8 cellular contexts compared by ENCODE assay signal in the genomic region with DNA sequence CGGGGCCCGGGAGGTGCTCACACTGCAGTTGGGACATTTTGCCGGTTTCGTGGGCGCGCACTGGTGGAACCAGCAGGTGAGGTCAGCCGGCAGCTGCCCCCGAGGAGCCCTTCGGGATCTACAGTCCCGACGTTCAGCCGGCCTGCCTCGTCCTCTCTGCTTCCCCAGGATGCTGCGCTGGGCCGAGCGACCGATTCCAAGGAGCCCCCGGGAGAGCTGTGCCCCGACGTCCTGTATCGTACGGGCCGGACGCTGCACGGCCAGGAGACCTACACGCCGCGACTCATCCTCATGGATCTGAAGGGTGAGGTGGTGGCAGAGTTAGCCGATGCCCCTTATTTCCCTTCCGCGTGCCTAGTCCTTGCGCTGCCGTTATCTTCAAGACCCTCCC. TPM values are rescaled to one million over a fixed set of nuclear protein-coding genes. Genes with fewer than 3 reads are reported as not detected.
DNase-seq lines count a peak whose midpoint lies in the region; ATAC-seq and TF ChIP-seq lines count a peak whose summit lies in the region.
"Not testable (repeated sequence)": the region's sequence is repeated elsewhere in the genome, so short reads cannot be mapped to it uniquely, and the experiment has no call there.

No MANE protein-coding gene starts in this region.

- not testable (repeated sequence) for H3K4me1 Mint-ChIP-seq in HFFc6 (ENCODE audit: low read depth); activated T-helper 1 cell treated with anti-CD3 and anti-CD28 coated beads, Interleukin-12 subunit alpha, Interleukin-12 subunit beta, Interleukin-2, Interleukin-4 antibody, amounts not matched to agents 30 ng/mL and 10 ng/mL and 1 ng/mL, durations not matched to agents 14 hours and 24 hours and 36 hours (ENCODE audit: low read depth); endodermal cell

- H3K27me3 ChIP-seq in endodermal cell (ENCODE audit: control insufficient read depth, insufficient read depth, low read length, poor library complexity, severe bottlenecking); parathyroid adenoma (ENCODE audit: control insufficient read depth, insufficient read depth, low read length): not testable (repeated sequence)

- not testable (repeated sequence) for DNase-seq in GM12864 (ENCODE audit: low read depth); HFFc6; NB4 (ENCODE audit: low read depth); activated T-helper 1 cell treated with anti-CD3 and anti-CD28 coated beads, Interleukin-12 subunit alpha, Interleukin-12 subunit beta, Interleukin-2, Interleukin-4 antibody, amounts not matched to agents 30 ng/mL and 10 ng/mL and 1 ng/mL, durations not matched to agents 14 hours and 24 hours and 36 hours (ENCODE audit: low spot score); endodermal cell; left colon

- H3K36me3 Mint-ChIP-seq in HFFc6 (ENCODE audit: low read depth) (peaks cover 11% of the 10 kb centered on the region), endodermal cell (ENCODE audit: low read depth) (peaks cover 19% of the 10 kb centered on the region)
- H3K36me3 Mint-ChIP-seq in activated T-helper 1 cell treated with anti-CD3 and anti-CD28 coated beads, Interleukin-12 subunit alpha, Interleukin-12 subunit beta, Interleukin-2, Interleukin-4 antibody, amounts not matched to agents 30 ng/mL and 10 ng/mL and 1 ng/mL, durations not matched to agents 14 hours and 24 hours and 36 hours (ENCODE audit: low read depth) = peaks cover 12% of the 10 kb centered on the region

- not testable (repeated sequence) for H3K9me3 ChIP-seq in endodermal cell (ENCODE audit: control insufficient read depth, low read length); parathyroid adenoma (ENCODE audit: control insufficient read depth, low read length)

- peak overlapping the region; percentile 54 for H3K4me3 ChIP-seq in GM12864 (ENCODE audit: low read depth, low read length)
- peak overlapping the region; percentile 74 for H3K4me3 ChIP-seq in NB4 (ENCODE audit: low read depth, low read length)
- H3K4me3 ChIP-seq in endodermal cell (ENCODE audit: low read length) = not testable (repeated sequence)
- peak overlapping the region; percentile 83 for H3K4me3 ChIP-seq in parathyroid adenoma (ENCODE audit: low read depth, low read length)
- H3K4me3 ChIP-seq in urinary bladder (ENCODE audit: low read depth, low read length) = peak overlapping the region; percentile 41

- H3K27ac Mint-ChIP-seq in HFFc6; activated T-helper 1 cell treated with anti-CD3 and anti-CD28 coated beads, Interleukin-12 subunit alpha, Interleukin-12 subunit beta, Interleukin-2, Interleukin-4 antibody, amounts not matched to agents 30 ng/mL and 10 ng/mL and 1 ng/mL, durations not matched to agents 14 hours and 24 hours and 36 hours; endodermal cell: not testable (repeated sequence)

- not testable (repeated sequence) for H2AFZ ChIP-seq in parathyroid adenoma

- intact Hi-C loops in activated T-helper 1 cell treated with anti-CD3 and anti-CD28 coated beads, Interleukin-12 subunit alpha, Interleukin-12 subunit beta, Interleukin-2, Interleukin-4 antibody, amounts not matched to agents 30 ng/mL and 10 ng/mL and 1 ng/mL, durations not matched to agents 14 hours and 24 hours and 36 hours (cut with micrococcal nuclease); left colon (cut with DNase I, micrococcal nuclease): not testable (repeated sequence)

- H3K4me2 ChIP-seq in parathyroid adenoma (ENCODE audit: low read length) = not testable (repeated sequence)

- not testable (repeated sequence) for H3K27me3 Mint-ChIP-seq in HFFc6 (ENCODE audit: insufficient read depth); activated T-helper 1 cell treated with anti-CD3 and anti-CD28 coated beads, Interleukin-12 subunit alpha, Interleukin-12 subunit beta, Interleukin-2, Interleukin-4 antibody, amounts not matched to agents 30 ng/mL and 10 ng/mL and 1 ng/mL, durations not matched to agents 14 hours and 24 hours and 36 hours (ENCODE audit: insufficient read depth); endodermal cell (ENCODE audit: insufficient read depth)

- ATAC-seq in left colon = peak; percentile 33

- not testable (repeated sequence) for H3K27ac ChIP-seq in endodermal cell (ENCODE audit: low read depth, low read length); parathyroid adenoma; urinary bladder (ENCODE audit: low read depth)

- not testable (repeated sequence) for TF ChIP-seq POLR2A in NB4 (IDR thresholded peaks at IDR 0.05; ENCODE audit: extremely low read depth, insufficient read length)

- not testable (repeated sequence) for H3K9me3 Mint-ChIP-seq in HFFc6; activated T-helper 1 cell treated with anti-CD3 and anti-CD28 coated beads, Interleukin-12 subunit alpha, Interleukin-12 subunit beta, Interleukin-2, Interleukin-4 antibody, amounts not matched to agents 30 ng/mL and 10 ng/mL and 1 ng/mL, durations not matched to agents 14 hours and 24 hours and 36 hours; endodermal cell

- TF ChIP-seq CTCF in GM12864 (IDR thresholded peaks at IDR 0.05; ENCODE audit: low read depth, low read length, missing control alignments); HFFc6 (IDR thresholded peaks at IDR 0.05); NB4 (IDR thresholded peaks at IDR 0.05; ENCODE audit: low read depth, low read length); endodermal cell (conservative IDR thresholded peaks at IDR 0.05); parathyroid adenoma (IDR thresholded peaks at IDR 0.05): not testable (repeated sequence)

- H3K4me3 Mint-ChIP-seq in HFFc6 (0 out of 2 replicates have a peak overlapping the region, but pooled peaks have one; percentile 37), endodermal cell (peak overlapping the region; percentile 68)
- H3K4me3 Mint-ChIP-seq in activated T-helper 1 cell treated with anti-CD3 and anti-CD28 coated beads, Interleukin-12 subunit alpha, Interleukin-12 subunit beta, Interleukin-2, Interleukin-4 antibody, amounts not matched to agents 30 ng/mL and 10 ng/mL and 1 ng/mL, durations not matched to agents 14 hours and 24 hours and 36 hours = peak overlapping the region; percentile 91

- not testable (repeated sequence) for H3K9ac ChIP-seq in endodermal cell (ENCODE audit: extremely low read depth, low read length, poor library complexity, severe bottlenecking); parathyroid adenoma

- 0% methylated on average over 4 of the region's 33 CpGs; no CpG with 5 or more reads in 1 of the 2 experiments for WGBS in endodermal cell (ENCODE audit: insufficient coverage in 1 of 2, insufficient read length in 1 of 2), 2 experiments
- 0% methylated on average over 5 of the region's 33 CpGs for WGBS in urinary bladder

- H3K4me1 ChIP-seq in endodermal cell (ENCODE audit: control insufficient read depth, insufficient read depth, low read length); parathyroid adenoma; urinary bladder (ENCODE audit: insufficient read depth): not testable (repeated sequence)

- H3K79me2 ChIP-seq in parathyroid adenoma = not testable (repeated sequence)

- peaks cover 12% of the 10 kb centered on the region for H3K36me3 ChIP-seq in endodermal cell (ENCODE audit: control insufficient read depth, insufficient read depth, low read length)
- not testable (repeated sequence) for H3K36me3 ChIP-seq in parathyroid adenoma (ENCODE audit: control insufficient read depth, insufficient read depth, low read length); urinary bladder (ENCODE audit: insufficient read depth)

RNA-seq across cellular contexts. Expression of a gene that starts 0.2 kb away (rescaled TPM):
- 10 to 100 TPM; 34.8 to 40.5 (median 37.5) TPM for total RNA-seq in HFFc6 (2021; fragmentation: NEBNext Ultra II Directional; extraction: Animal tissue kit (Norgen Biotek cat#: 25700))
- total RNA-seq in activated T-helper 1 cell treated with anti-CD3 and anti-CD28 coated beads, Interleukin-12 subunit alpha, Interleukin-12 subunit beta, Interleukin-2, Interleukin-4 antibody, amounts not matched to agents 30 ng/mL and 10 ng/mL and 1 ng/mL, durations not matched to agents 14 hours and 24 hours and 36 hours = 102 and 109 TPM in 2 replicates
- 10 to 100 TPM; 57.0 to 74.7 TPM for total RNA-seq in endodermal cell
- polyA plus RNA-seq in endodermal cell (2013, experiment 1 of 2) = 56.1 TPM
- 45.9 TPM for polyA plus RNA-seq in endodermal cell (2013, experiment 2 of 2)
- total RNA-seq in left colon = 10 to 100 TPM; 14.6 to 19.6 TPM
- total RNA-seq in urinary bladder = 28.7 TPM
- polyA plus RNA-seq in urinary bladder = 22.6 TPM

RNA-seq across cellular contexts. Expression of a gene that starts 47.6 kb away (rescaled TPM):
- total RNA-seq in HFFc6 (2021; fragmentation: NEBNext Ultra II Directional; extraction: Animal tissue kit (Norgen Biotek cat#: 25700)) = 10 to 100 TPM; 25.7 to 32.5 (median 26.7) TPM
- total RNA-seq in activated T-helper 1 cell treated with anti-CD3 and anti-CD28 coated beads, Interleukin-12 subunit alpha, Interleukin-12 subunit beta, Interleukin-2, Interleukin-4 antibody, amounts not matched to agents 30 ng/mL and 10 ng/mL and 1 ng/mL, durations not matched to agents 14 hours and 24 hours and 36 hours = 44.0 and 45.4 TPM in 2 replicates
- 10 to 100 TPM; 34.5 to 37.0 TPM for total RNA-seq in endodermal cell
- 13.1 TPM for polyA plus RNA-seq in endodermal cell (2013, experiment 1 of 2)
- polyA plus RNA-seq in endodermal cell (2013, experiment 2 of 2) = 13.8 TPM
- total RNA-seq in left colon = 10 to 100 TPM; 50.4 to 53.9 TPM
- total RNA-seq in urinary bladder = 75.5 TPM
- 21.6 TPM for polyA plus RNA-seq in urinary bladder

Comparison
In these comparisons a context has a peak if more than half of its experiments do, and no peak if none do; other contexts are left out.
1. H3K4me3 Mint-ChIP-seq: peak in every context shown above with its lines; median percentile 91 in activated T-helper 1 cell treated with anti-CD3 and anti-CD28 coated beads, Interleukin-12 subunit alpha, Interleukin-12 subunit beta, Interleukin-2, Interleukin-4 antibody, amounts not matched to agents 30 ng/mL and 10 ng/mL and 1 ng/mL, durations not matched to agents 14 hours and 24 hours and 36 hours; 68 in endodermal cell; 37 in HFFc6.